In the genomic region with DNA sequence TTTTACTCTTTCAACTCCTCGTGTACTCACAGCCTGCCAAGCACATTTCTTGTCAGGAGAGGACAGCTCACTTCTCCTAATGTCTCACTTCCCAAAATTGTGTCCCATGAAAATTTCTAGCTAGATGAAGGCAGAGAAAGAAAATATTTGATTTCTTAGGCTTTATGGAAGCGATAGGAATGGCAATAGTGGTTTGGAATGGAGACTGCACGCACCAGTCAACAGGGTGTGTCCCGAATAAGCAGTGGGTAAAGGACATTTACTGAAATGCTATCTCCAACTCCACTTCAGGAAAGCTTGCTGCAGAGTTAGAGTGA, we compare ENCODE assay signal across 8 cellular contexts. TPM values are rescaled to one million over a fixed set of nuclear protein-coding genes. Genes with fewer than 3 reads are reported as not detected.
DNase-seq lines count a peak whose midpoint lies in the region; ATAC-seq and TF ChIP-seq lines count a peak whose summit lies in the region.

No MANE protein-coding gene starts in this region.

- peaks cover 48% of the 10 kb centered on the region for H3K36me3 Mint-ChIP-seq in stimulated activated naive CD8-positive, alpha-beta T cell treated with anti-CD3 and anti-CD28 coated beads, Interleukin-15, Interleukin-2, amounts not matched to agents 100 ng/mL and 50 ng/mL, for 24 hours (ENCODE audit: low read depth)

- no peaks in the 10 kb centered on the region for H3K36me3 ChIP-seq in mammary epithelial cell (ENCODE audit: insufficient read depth, low read length)

- no peak for DNase-seq in stimulated activated naive CD8-positive, alpha-beta T cell treated with anti-CD3 and anti-CD28 coated beads, Interleukin-15, Interleukin-2, amounts not matched to agents 100 U/mL and 50 U/mL, for 24 hours
- DNase-seq in mammary epithelial cell (no peak), NK-92 (lab: John Stamatoyannopoulos, UW; ENCODE audit: unreplicated experiment) (no peak), pons (ENCODE audit: low spot score) (no peak)
- no peak for DNase-seq in activated naive CD4-positive, alpha-beta T cell (lab: John Stamatoyannopoulos, UW)

- 50% methylated on average over 4 of the region's 4 CpGs for WGBS in mammary epithelial cell (ENCODE audit: low coverage, missing lambda C conversion rate)

- H3K27me3 Mint-ChIP-seq in stimulated activated naive CD8-positive, alpha-beta T cell treated with anti-CD3 and anti-CD28 coated beads, Interleukin-15, Interleukin-2, amounts not matched to agents 100 ng/mL and 50 ng/mL, for 24 hours, result peaks cover 12% of the 10 kb centered on the region

- H3K4me3 ChIP-seq in mammary epithelial cell (replicated peaks in 1 of 3; ENCODE audit: insufficient read depth in 1 of 3, low read depth in 2 of 3, low read length in 3 of 3), result peak overlapping the region; percentile 59 to 76 (median 74)
- peak overlapping the region; percentile 72 for H3K4me3 ChIP-seq in mononuclear cell (ENCODE audit: low read length)

- intact Hi-C loops in mammary epithelial cell (cut with micrococcal nuclease), result loop anchor here (1.0 kb wide), 2 partner anchors 22 to 26 kb away; no protein-coding TSS in a partner anchor

- peaks cover 21% of the 10 kb centered on the region for H3K4me1 Mint-ChIP-seq in stimulated activated naive CD8-positive, alpha-beta T cell treated with anti-CD3 and anti-CD28 coated beads, Interleukin-15, Interleukin-2, amounts not matched to agents 100 ng/mL and 50 ng/mL, for 24 hours (ENCODE audit: low read depth)

- H2AFZ ChIP-seq in mammary epithelial cell (ENCODE audit: low read depth, low read length), result peak overlapping the region; percentile 98

- H3K9me3 Mint-ChIP-seq in stimulated activated naive CD8-positive, alpha-beta T cell treated with anti-CD3 and anti-CD28 coated beads, Interleukin-15, Interleukin-2, amounts not matched to agents 100 ng/mL and 50 ng/mL, for 24 hours, result peaks cover 34% of the 10 kb centered on the region

- no peaks in the 10 kb centered on the region for H3K9me3 ChIP-seq in mammary epithelial cell (replicated peaks; ENCODE audit: insufficient read depth, low read length)
- H3K9me3 ChIP-seq in mononuclear cell (ENCODE audit: low read depth, low read length), result peaks cover 20% of the 10 kb centered on the region

- no peak for ATAC-seq in stimulated activated naive CD8-positive, alpha-beta T cell treated with anti-CD3 and anti-CD28 coated beads, Interleukin-15, Interleukin-2, amounts not matched to agents 100 U/mL and 50 U/mL, for 24 hours
- no peak for ATAC-seq in GM19452 (IDR thresholded peaks at IDR 0.05; ENCODE audit: unreplicated experiment)

- H3K27ac ChIP-seq in mammary epithelial cell (ENCODE audit: insufficient read depth, low read depth, low read length), result no peak overlapping the region

- no peaks in the 10 kb centered on the region for H4K20me1 ChIP-seq in mammary epithelial cell (ENCODE audit: insufficient read depth, low read length)

- H3K4me1 ChIP-seq in mammary epithelial cell (ENCODE audit: insufficient read depth, low read length) (no peaks in the 10 kb centered on the region), mononuclear cell (ENCODE audit: insufficient read depth, low read length) (peaks cover 15% of the 10 kb centered on the region)

- H3K4me3 Mint-ChIP-seq in stimulated activated naive CD8-positive, alpha-beta T cell treated with anti-CD3 and anti-CD28 coated beads, Interleukin-15, Interleukin-2, amounts not matched to agents 100 ng/mL and 50 ng/mL, for 24 hours, result peak overlapping the region; percentile 93

- no peaks in the 10 kb centered on the region for H3K79me2 ChIP-seq in mammary epithelial cell (ENCODE audit: insufficient read depth, low read length)

- dilution Hi-C loops in mammary epithelial cell (cut with HindIII; ENCODE audit: low sequenced_read_pairs), result loop anchor here (5.0 kb wide), 1 partner anchor 87 kb away; a partner anchor contains a TSS

- BruUV-seq in mammary epithelial cell (replicated peaks; lab: Mats Ljungman, UMichigan), result no TSS peak

- peak overlapping the region; percentile 77 for H3K4me2 ChIP-seq in mammary epithelial cell (ENCODE audit: insufficient read depth, low read depth, low read length)

- H3K27ac Mint-ChIP-seq in stimulated activated naive CD8-positive, alpha-beta T cell treated with anti-CD3 and anti-CD28 coated beads, Interleukin-15, Interleukin-2, amounts not matched to agents 100 ng/mL and 50 ng/mL, for 24 hours, result peak overlapping the region; percentile 81

- TF ChIP-seq CTCF in mammary epithelial cell (conservative IDR thresholded peaks at IDR 0.05 in 1 of 2, IDR thresholded peaks at IDR 0.05 in 1 of 2; ENCODE audit: extremely low read depth in 1 of 2, insufficient read depth in 1 of 2, low read depth in 1 of 2, low read length in 2 of 2), result no peak

- H3K27me3 ChIP-seq in mammary epithelial cell (ENCODE audit: insufficient read depth, low read length) (no peaks in the 10 kb centered on the region), mononuclear cell (ENCODE audit: insufficient read depth, low read length) (peaks cover 9% of the 10 kb centered on the region)

- H3K9ac ChIP-seq in mammary epithelial cell (ENCODE audit: insufficient read depth, low read length), result no peak overlapping the region

- CTCF ChIA-PET in mammary epithelial cell (lab: Charles Lee; ENCODE audit: low non-redundant PET), result no interaction called here

- in situ Hi-C loops in mammary epithelial cell (cut with MboI; ENCODE audit: low sequenced_read_pairs in 2 of 2), result no loop called here

RNA-seq across cellular contexts. Expression of a gene that starts 0.3 kb away (rescaled TPM):
- total RNA-seq in mammary epithelial cell (1 to 10 TPM; 3.9 to 5.3 TPM), mononuclear cell (3.1 TPM)
- 2.1 TPM for polyA plus RNA-seq in mammary epithelial cell
- polyA minus RNA-seq in mammary epithelial cell, result not detected

RNA-seq across cellular contexts. Expression of a gene that starts 22.1 kb away (rescaled TPM):
- total RNA-seq in mammary epithelial cell (1 to 10 TPM; 3.2 to 4.2 TPM), mononuclear cell (3.3 TPM)
- polyA plus RNA-seq in mammary epithelial cell, result 1.5 TPM
- not detected for polyA minus RNA-seq in mammary epithelial cell

RNA-seq across cellular contexts. Expression of a gene that starts 27.0 kb away (rescaled TPM):
- total RNA-seq in mammary epithelial cell, result 1 to 10 TPM; 4.6 to 6.3 TPM
- polyA plus RNA-seq in mammary epithelial cell, result 2.1 TPM
- 1.4 TPM for polyA minus RNA-seq in mammary epithelial cell
- total RNA-seq in mononuclear cell, result 0.63 TPM

RNA-seq across cellular contexts. Expression of a gene that starts 40.9 kb away (rescaled TPM):
- total RNA-seq in mammary epithelial cell (10 to 100 TPM in 1 of 2 donors, 1 to 10 TPM in 1; 8.4 to 10.0 TPM), mononuclear cell (6.2 TPM)
- polyA plus RNA-seq in mammary epithelial cell, result 0.69 TPM
- polyA minus RNA-seq in mammary epithelial cell, result not detected

RNA-seq across cellular contexts. Expression of a gene that starts 47.1 kb away (rescaled TPM):
- total RNA-seq in mammary epithelial cell (1 to 10 TPM; 2.6 to 4.7 TPM), mononuclear cell (0.73 TPM)
- polyA plus RNA-seq in mammary epithelial cell, result 0.96 TPM
- polyA minus RNA-seq in mammary epithelial cell, result 2.4 TPM
